Comparison of ENCODE assay signal across 8 cellular contexts in the genomic region with DNA sequence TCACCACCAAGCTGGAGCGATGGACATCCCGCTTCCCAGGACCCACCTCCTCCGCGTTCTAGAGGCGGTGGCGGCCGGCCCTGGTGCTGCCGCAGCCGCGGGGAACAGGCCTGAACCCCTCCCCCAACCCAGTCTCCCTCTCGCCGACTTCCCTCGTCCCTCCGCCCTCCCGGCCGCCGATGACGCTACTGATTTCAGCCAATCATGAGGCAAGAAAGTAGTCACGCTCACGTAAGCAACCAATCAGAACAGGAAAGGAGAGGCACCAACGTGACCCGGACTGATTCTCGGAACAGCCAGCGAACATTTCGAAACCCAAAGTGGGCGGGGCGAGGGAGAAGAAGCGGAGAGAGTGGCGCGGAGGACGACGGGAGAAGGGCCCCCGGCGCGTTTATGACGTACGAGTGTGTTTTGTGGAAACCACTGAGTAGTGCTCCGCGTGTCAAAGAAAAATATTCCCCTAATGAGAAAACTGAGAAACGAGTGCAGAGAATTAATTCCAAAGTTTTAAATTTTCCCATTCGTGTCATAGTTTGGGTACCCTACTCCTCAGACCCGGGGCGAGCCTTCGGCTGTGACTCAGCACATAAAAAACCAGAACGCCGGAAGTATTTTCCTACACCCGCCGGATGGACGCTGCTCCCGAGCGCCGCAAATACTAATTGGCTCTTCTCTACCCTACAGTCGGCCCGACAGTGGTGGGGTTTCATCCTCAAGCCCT. TPM values are rescaled to one million over a fixed set of nuclear protein-coding genes. Genes with fewer than 3 reads are reported as not detected.
DNase-seq lines count a peak whose midpoint lies in the region; ATAC-seq and TF ChIP-seq lines count a peak whose summit lies in the region.

TSS of gene NRDC (minus strand) at position 112 of the 721 bp plus-strand sequence. CDS start 112 bp downstream, outside the sequence.

- TF ChIP-seq CTCF in GM10266 (IDR thresholded peaks at IDR 0.05; ENCODE audit: control insufficient read depth, insufficient read depth, low read depth, missing control alignments): no peak

- H3K36me3 Mint-ChIP-seq in activated naive CD4-positive, alpha-beta T cell treated with anti-CD3 and anti-CD28 coated beads, Interleukin-2, amount 50 U/mL, for 72 hours: peaks cover 0 to 11% of the 10 kb centered on the region in 2 donors

- H3K27ac ChIP-seq in temporal lobe (ENCODE audit: low read depth, low read length): peak within 1 kb of the TSS; percentile 92

- no peak within 1 kb of the TSS for H3K27ac Mint-ChIP-seq in activated naive CD4-positive, alpha-beta T cell treated with anti-CD3 and anti-CD28 coated beads, Interleukin-2, amount 50 U/mL, for 72 hours

- ATAC-seq in HG02623 (IDR thresholded peaks at IDR 0.05; ENCODE audit: unreplicated experiment) (peak; percentile 94), SK-N-SH treated with all-trans-retinoic acid at 6 μM for 48 hours (peak; percentile 94)
- peak; percentile 95 to 96 for ATAC-seq in activated naive CD4-positive, alpha-beta T cell treated with anti-CD3 and anti-CD28 coated beads, Interleukin-2, amount 50 U/mL, for 72 hours

- no peaks in the 10 kb centered on the region for H3K9me3 Mint-ChIP-seq in activated naive CD4-positive, alpha-beta T cell treated with anti-CD3 and anti-CD28 coated beads, Interleukin-2, amount 50 U/mL, for 72 hours

- DNase-seq in GM10266 (ENCODE audit: extremely low spot score) (peak; percentile 94), NCI-H1092 treated with DMSO at 0.1 percent for 48 hours (lab: John Stamatoyannopoulos, UW) (peak; percentile 98), glomerular endothelial cell (ENCODE audit: extremely low read depth, low read depth, low spot score) (peak; percentile 99), occipital lobe (lab: John Stamatoyannopoulos, UW) (peak; percentile 99)
- peak; percentile 99 for DNase-seq in activated naive CD4-positive, alpha-beta T cell treated with anti-CD3 and anti-CD28 coated beads, Interleukin-2, amount 50 U/mL, for 72 hours (ENCODE audit: low spot score in 2 of 2)

TF ChIP-seq in SK-N-SH treated with all-trans-retinoic acid at 6 μM for 48 hours, 23 proteins besides CTCF, POLR2A, EP300 and RAD21:
- peak; percentile 56; the same call in 1 of the 2 replicates for TF ChIP-seq BACH2 (CRISPR knock-in tag; IDR thresholded peaks at IDR 0.05; ENCODE audit: borderline replicate concordance)
- TF ChIP-seq ISL1 (CRISPR knock-in tag; IDR thresholded peaks at IDR 0.05): 0 out of 2 replicates have a peak, but pooled peaks have one; percentile 22
- 0 out of 2 replicates have a peak, but pooled peaks have one; percentile 16 for TF ChIP-seq CREB5 (CRISPR knock-in tag; IDR thresholded peaks at IDR 0.05; ENCODE audit: low read depth)
- TF ChIP-seq ZNF8 (CRISPR knock-in tag; IDR thresholded peaks at IDR 0.05): no peak

RNA-seq across cellular contexts. Expression of gene NRDC, which starts in this region (rescaled TPM):
- 100 to 1,000 TPM; 132 to 163 TPM for total RNA-seq in activated naive CD4-positive, alpha-beta T cell treated with anti-CD3 and anti-CD28 coated beads, Interleukin-2, amount 50 U/mL, for 72 hours
- 56.6 and 68.0 TPM in 2 replicates for total RNA-seq in glomerular endothelial cell
- 76.0 TPM for total RNA-seq in occipital lobe
- 69.6 TPM for total RNA-seq in temporal lobe

Comparison
In these comparisons a context has a peak if more than half of its experiments do, and no peak if none do; other contexts are left out.
1. Peak in every context shown above with its lines: DNase-seq, ATAC-seq and H3K27ac ChIP-seq.